1 cellular context compared by ENCODE assay signal in genomic region chr6:117396228-117396627, GRCh38.
A peak's percentile ranks its signal among the peaks of the same experiment; 100 is the strongest.
TF ChIP-seq lines count a peak whose summit lies in the region.

No MANE protein-coding gene starts in this region.

TF ChIP-seq in liver, 16 proteins besides CTCF, POLR2A, EP300 and RAD21:
- TF ChIP-seq TAF1 (conservative IDR thresholded peaks at IDR 0.05) (no peak), ZBTB33 (IDR thresholded peaks at IDR 0.05) (no peak), GABPA (IDR thresholded peaks at IDR 0.05 in 1 of 2, conservative IDR thresholded peaks at IDR 0.05 in 1 of 2) (no peak), SP1 (IDR thresholded peaks at IDR 0.05) (peak; percentile 71), NR2F2 (IDR thresholded peaks at IDR 0.05) (peak; percentile 80), YY1 (IDR thresholded peaks at IDR 0.05) (peak; percentile 56), RXRA (IDR thresholded peaks at IDR 0.05) (peak; percentile 93 to 96), FOXA1 (IDR thresholded peaks at IDR 0.05) (no peak), HNF4G (IDR thresholded peaks at IDR 0.05) (peak; percentile 20), JUND (IDR thresholded peaks at IDR 0.05) (peak; percentile 34 to 79), MAX (IDR thresholded peaks at IDR 0.05) (no peak), REST (IDR thresholded peaks at IDR 0.05) (no peak), FOXA2 (IDR thresholded peaks at IDR 0.05) (peak; percentile 14), EGR1 (IDR thresholded peaks at IDR 0.05; ENCODE audit: low read depth in 2 of 2) (no peak), HNF4A (conservative IDR thresholded peaks at IDR 0.05) (peak; percentile 71 to 76)
- TF ChIP-seq, protein P1, sequence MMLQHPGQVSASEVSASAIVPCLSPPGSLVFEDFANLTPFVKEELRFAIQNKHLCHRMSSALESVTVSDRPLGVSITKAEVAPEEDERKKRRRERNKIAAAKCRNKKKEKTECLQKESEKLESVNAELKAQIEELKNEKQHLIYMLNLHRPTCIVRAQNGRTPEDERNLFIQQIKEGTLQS (IDR thresholded peaks at IDR 0.05): peak; percentile 46
